ENCODE assay signal across 11 cellular contexts in genomic region chr1:27356628-27357280, GRCh38. TPM values are rescaled to one million over a fixed set of nuclear protein-coding genes. Genes with fewer than 3 reads are reported as not detected.
DNase-seq lines count a peak whose midpoint lies in the region; ATAC-seq lines count a peak whose summit lies in the region.
"Had no signal": no experiment of that assay in that cellular context is flagged by ENCODE, and none has a peak within 500 bp of the region (broad histone marks: within the 10 kb centered on the region; RNA-seq: fewer than 3 reads in every experiment).

No MANE protein-coding gene starts in this region.

- peak; percentile 31 for ATAC-seq in memory B cell (ENCODE audit: low read depth)
- no peak for ATAC-seq in GM19452 (IDR thresholded peaks at IDR 0.05; ENCODE audit: unreplicated experiment)

- H3K4me1 Mint-ChIP-seq in activated T-helper 1 cell treated with anti-CD3 and anti-CD28 coated beads, Interleukin-12 subunit alpha, Interleukin-12 subunit beta, Interleukin-2, Interleukin-4 antibody, amounts not matched to agents 30 ng/mL and 10 ng/mL and 1 ng/mL, durations not matched to agents 14 hours and 24 hours and 36 hours (ENCODE audit: low read depth): peaks cover 22% of the 10 kb centered on the region
- peaks cover 29% of the 10 kb centered on the region for H3K4me1 Mint-ChIP-seq in memory B cell

- no peaks in the 10 kb centered on the region for H3K27me3 Mint-ChIP-seq in activated T-helper 1 cell treated with anti-CD3 and anti-CD28 coated beads, Interleukin-12 subunit alpha, Interleukin-12 subunit beta, Interleukin-2, Interleukin-4 antibody, amounts not matched to agents 30 ng/mL and 10 ng/mL and 1 ng/mL, durations not matched to agents 14 hours and 24 hours and 36 hours (ENCODE audit: insufficient read depth)
- no peaks in the 10 kb centered on the region for H3K27me3 Mint-ChIP-seq in memory B cell

- no peaks in the 10 kb centered on the region for H3K9me3 Mint-ChIP-seq in activated T-helper 1 cell treated with anti-CD3 and anti-CD28 coated beads, Interleukin-12 subunit alpha, Interleukin-12 subunit beta, Interleukin-2, Interleukin-4 antibody, amounts not matched to agents 30 ng/mL and 10 ng/mL and 1 ng/mL, durations not matched to agents 14 hours and 24 hours and 36 hours
- no peaks in the 10 kb centered on the region for H3K9me3 Mint-ChIP-seq in memory B cell

- intact Hi-C loops in activated T-helper 1 cell treated with anti-CD3 and anti-CD28 coated beads, Interleukin-12 subunit alpha, Interleukin-12 subunit beta, Interleukin-2, Interleukin-4 antibody, amounts not matched to agents 30 ng/mL and 10 ng/mL and 1 ng/mL, durations not matched to agents 14 hours and 24 hours and 36 hours (cut with micrococcal nuclease): loop anchor here (1.0 to 2.0 kb wide), 6 partner anchors 9 to 56 kb away; partner anchors contain the start of genes SYTL1 and TMEM222

- H3K4me3 Mint-ChIP-seq in activated T-helper 1 cell treated with anti-CD3 and anti-CD28 coated beads, Interleukin-12 subunit alpha, Interleukin-12 subunit beta, Interleukin-2, Interleukin-4 antibody, amounts not matched to agents 30 ng/mL and 10 ng/mL and 1 ng/mL, durations not matched to agents 14 hours and 24 hours and 36 hours: peak overlapping the region; percentile 58
- peak overlapping the region; percentile 79 for H3K4me3 Mint-ChIP-seq in memory B cell

- DNase-seq in activated T-cell treated with anti-CD3 and anti-CD28 coated beads for 48 hours (ENCODE audit: low read depth): peak; percentile 33
- no peak for DNase-seq in activated T-cell treated with anti-CD3 and anti-CD28 coated beads for 4 hours
- DNase-seq in activated T-helper 1 cell treated with anti-CD3 and anti-CD28 coated beads, Interleukin-12 subunit alpha, Interleukin-12 subunit beta, Interleukin-2, Interleukin-4 antibody, amounts not matched to agents 30 ng/mL and 10 ng/mL and 1 ng/mL, durations not matched to agents 14 hours and 24 hours and 36 hours (ENCODE audit: low spot score): no peak
- DNase-seq in memory B cell (ENCODE audit: low spot score in 2 of 2): no peak
- peak; percentile 84 for DNase-seq in ureter (ENCODE audit: low spot score)
- DNase-seq in AG20443 (ENCODE audit: low spot score): no peak
- DNase-seq in UCSD-AML1 (lab: John Stamatoyannopoulos, UW; ENCODE audit: unreplicated experiment): no peak
- DNase-seq: NCI-H1048 had no signal

- no peaks in the 10 kb centered on the region for H3K36me3 Mint-ChIP-seq in activated T-helper 1 cell treated with anti-CD3 and anti-CD28 coated beads, Interleukin-12 subunit alpha, Interleukin-12 subunit beta, Interleukin-2, Interleukin-4 antibody, amounts not matched to agents 30 ng/mL and 10 ng/mL and 1 ng/mL, durations not matched to agents 14 hours and 24 hours and 36 hours (ENCODE audit: low read depth)
- H3K36me3 Mint-ChIP-seq in memory B cell: no peaks in the 10 kb centered on the region

- H3K27ac Mint-ChIP-seq in activated T-helper 1 cell treated with anti-CD3 and anti-CD28 coated beads, Interleukin-12 subunit alpha, Interleukin-12 subunit beta, Interleukin-2, Interleukin-4 antibody, amounts not matched to agents 30 ng/mL and 10 ng/mL and 1 ng/mL, durations not matched to agents 14 hours and 24 hours and 36 hours: peak overlapping the region; percentile 74
- H3K27ac Mint-ChIP-seq in memory B cell: peak overlapping the region; percentile 41

RNA-seq across cellular contexts. Expression of gene MAP3K6, which starts 10.0 kb away (rescaled TPM):
- 11.2 and 13.7 TPM in 2 replicates for total RNA-seq in activated T-helper 1 cell treated with anti-CD3 and anti-CD28 coated beads, Interleukin-12 subunit alpha, Interleukin-12 subunit beta, Interleukin-2, Interleukin-4 antibody, amounts not matched to agents 30 ng/mL and 10 ng/mL and 1 ng/mL, durations not matched to agents 14 hours and 24 hours and 36 hours
- 75.5 TPM for total RNA-seq in ureter

RNA-seq across cellular contexts. Expression of gene SYTL1, which starts 14.9 kb away (rescaled TPM):
- 24.4 and 26.3 TPM in 2 replicates for total RNA-seq in activated T-helper 1 cell treated with anti-CD3 and anti-CD28 coated beads, Interleukin-12 subunit alpha, Interleukin-12 subunit beta, Interleukin-2, Interleukin-4 antibody, amounts not matched to agents 30 ng/mL and 10 ng/mL and 1 ng/mL, durations not matched to agents 14 hours and 24 hours and 36 hours
- total RNA-seq in ureter: 93.6 TPM

RNA-seq across cellular contexts. Expression of gene FCN3, which starts 17.9 kb away (rescaled TPM):
- not detected in 2 replicates for total RNA-seq in activated T-helper 1 cell treated with anti-CD3 and anti-CD28 coated beads, Interleukin-12 subunit alpha, Interleukin-12 subunit beta, Interleukin-2, Interleukin-4 antibody, amounts not matched to agents 30 ng/mL and 10 ng/mL and 1 ng/mL, durations not matched to agents 14 hours and 24 hours and 36 hours
- total RNA-seq in ureter: 2.1 TPM
- total RNA-seq: chondrocyte, urinary bladder had no signal

RNA-seq across cellular contexts. Expression of gene CD164L2, which starts 26.4 kb away (rescaled TPM):
- not detected in 2 replicates for total RNA-seq in activated T-helper 1 cell treated with anti-CD3 and anti-CD28 coated beads, Interleukin-12 subunit alpha, Interleukin-12 subunit beta, Interleukin-2, Interleukin-4 antibody, amounts not matched to agents 30 ng/mL and 10 ng/mL and 1 ng/mL, durations not matched to agents 14 hours and 24 hours and 36 hours
- total RNA-seq in ureter: not detected
- total RNA-seq: chondrocyte, urinary bladder had no signal

RNA-seq across cellular contexts. Expression of gene TMEM222, which starts 34.8 kb away (rescaled TPM):
- total RNA-seq in activated T-helper 1 cell treated with anti-CD3 and anti-CD28 coated beads, Interleukin-12 subunit alpha, Interleukin-12 subunit beta, Interleukin-2, Interleukin-4 antibody, amounts not matched to agents 30 ng/mL and 10 ng/mL and 1 ng/mL, durations not matched to agents 14 hours and 24 hours and 36 hours: 44.3 and 47.4 TPM in 2 replicates
- total RNA-seq in ureter: 54.1 TPM

Comparison
In these comparisons a context has a peak if more than half of its experiments do, and no peak if none do; other contexts are left out.
1. DNase-seq: peak in activated T-cell treated with anti-CD3 and anti-CD28 coated beads for 48 hours (single experiment) and ureter (single experiment); none in activated T-cell treated with anti-CD3 and anti-CD28 coated beads for 4 hours (single experiment), activated T-helper 1 cell treated with anti-CD3 and anti-CD28 coated beads, Interleukin-12 subunit alpha, Interleukin-12 subunit beta, Interleukin-2, Interleukin-4 antibody, amounts not matched to agents 30 ng/mL and 10 ng/mL and 1 ng/mL, durations not matched to agents 14 hours and 24 hours and 36 hours (single experiment), memory B cell (0 of 2), AG20443 (single experiment) and UCSD-AML1 (single experiment).